1 cellular context compared by ENCODE assay signal in genomic region chr12:62270872-62271271, GRCh38.
TF ChIP-seq lines count a peak whose summit lies in the region.

No MANE protein-coding gene starts in this region.

TF ChIP-seq in WTC11, 78 proteins besides CTCF, POLR2A, EP300 and RAD21 (continued from another document):
- TF ChIP-seq ZNF281 (CRISPR knock-in tag; IDR thresholded peaks at IDR 0.05) (no peak), PRRX2 (CRISPR knock-in tag; IDR thresholded peaks at IDR 0.05) (no peak), ZNF416 (CRISPR knock-in tag; IDR thresholded peaks at IDR 0.05) (no peak), ZNF138 (CRISPR knock-in tag; conservative IDR thresholded peaks at IDR 0.05) (no peak), HMGXB4 (CRISPR knock-in tag; IDR thresholded peaks at IDR 0.05) (no peak), EMX1 (CRISPR knock-in tag; IDR thresholded peaks at IDR 0.05) (no peak), ELF4 (CRISPR knock-in tag; IDR thresholded peaks at IDR 0.05; ENCODE audit: low read depth) (no peak), TEAD4 (CRISPR knock-in tag; IDR thresholded peaks at IDR 0.05) (no peak), E2F1 (CRISPR knock-in tag; IDR thresholded peaks at IDR 0.05) (no peak), ZNF232 (CRISPR knock-in tag; IDR thresholded peaks at IDR 0.05) (no peak)
- TF ChIP-seq, protein P1, sequence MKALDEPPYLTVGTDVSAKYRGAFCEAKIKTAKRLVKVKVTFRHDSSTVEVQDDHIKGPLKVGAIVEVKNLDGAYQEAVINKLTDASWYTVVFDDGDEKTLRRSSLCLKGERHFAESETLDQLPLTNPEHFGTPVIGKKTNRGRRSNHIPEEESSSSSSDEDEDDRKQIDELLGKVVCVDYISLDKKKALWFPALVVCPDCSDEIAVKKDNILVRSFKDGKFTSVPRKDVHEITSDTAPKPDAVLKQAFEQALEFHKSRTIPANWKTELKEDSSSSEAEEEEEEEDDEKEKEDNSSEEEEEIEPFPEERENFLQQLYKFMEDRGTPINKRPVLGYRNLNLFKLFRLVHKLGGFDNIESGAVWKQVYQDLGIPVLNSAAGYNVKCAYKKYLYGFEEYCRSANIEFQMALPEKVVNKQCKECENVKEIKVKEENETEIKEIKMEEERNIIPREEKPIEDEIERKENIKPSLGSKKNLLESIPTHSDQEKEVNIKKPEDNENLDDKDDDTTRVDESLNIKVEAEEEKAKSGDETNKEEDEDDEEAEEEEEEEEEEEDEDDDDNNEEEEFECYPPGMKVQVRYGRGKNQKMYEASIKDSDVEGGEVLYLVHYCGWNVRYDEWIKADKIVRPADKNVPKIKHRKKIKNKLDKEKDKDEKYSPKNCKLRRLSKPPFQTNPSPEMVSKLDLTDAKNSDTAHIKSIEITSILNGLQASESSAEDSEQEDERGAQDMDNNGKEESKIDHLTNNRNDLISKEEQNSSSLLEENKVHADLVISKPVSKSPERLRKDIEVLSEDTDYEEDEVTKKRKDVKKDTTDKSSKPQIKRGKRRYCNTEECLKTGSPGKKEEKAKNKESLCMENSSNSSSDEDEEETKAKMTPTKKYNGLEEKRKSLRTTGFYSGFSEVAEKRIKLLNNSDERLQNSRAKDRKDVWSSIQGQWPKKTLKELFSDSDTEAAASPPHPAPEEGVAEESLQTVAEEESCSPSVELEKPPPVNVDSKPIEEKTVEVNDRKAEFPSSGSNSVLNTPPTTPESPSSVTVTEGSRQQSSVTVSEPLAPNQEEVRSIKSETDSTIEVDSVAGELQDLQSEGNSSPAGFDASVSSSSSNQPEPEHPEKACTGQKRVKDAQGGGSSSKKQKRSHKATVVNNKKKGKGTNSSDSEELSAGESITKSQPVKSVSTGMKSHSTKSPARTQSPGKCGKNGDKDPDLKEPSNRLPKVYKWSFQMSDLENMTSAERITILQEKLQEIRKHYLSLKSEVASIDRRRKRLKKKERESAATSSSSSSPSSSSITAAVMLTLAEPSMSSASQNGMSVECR (CRISPR knock-in tag; IDR thresholded peaks at IDR 0.05; ENCODE audit: borderline replicate concordance) = no peak
- TF ChIP-seq, protein P2, sequence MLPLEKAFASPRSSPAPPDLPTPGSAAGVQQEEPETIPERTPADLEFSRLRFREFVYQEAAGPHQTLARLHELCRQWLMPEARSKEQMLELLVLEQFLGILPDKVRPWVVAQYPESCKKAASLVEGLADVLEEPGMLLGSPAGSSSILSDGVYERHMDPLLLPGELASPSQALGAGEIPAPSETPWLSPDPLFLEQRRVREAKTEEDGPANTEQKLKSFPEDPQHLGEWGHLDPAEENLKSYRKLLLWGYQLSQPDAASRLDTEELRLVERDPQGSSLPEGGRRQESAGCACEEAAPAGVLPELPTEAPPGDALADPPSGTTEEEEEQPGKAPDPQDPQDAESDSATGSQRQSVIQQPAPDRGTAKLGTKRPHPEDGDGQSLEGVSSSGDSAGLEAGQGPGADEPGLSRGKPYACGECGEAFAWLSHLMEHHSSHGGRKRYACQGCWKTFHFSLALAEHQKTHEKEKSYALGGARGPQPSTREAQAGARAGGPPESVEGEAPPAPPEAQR (CRISPR knock-in tag; IDR thresholded peaks at IDR 0.05) = no peak
